Comparison of ENCODE assay signal across 8 cellular contexts in genomic region chr11:76445122-76446084, GRCh38. TPM values are rescaled to one million over a fixed set of nuclear protein-coding genes. Genes with fewer than 3 reads are reported as not detected.
DNase-seq lines count a peak whose midpoint lies in the region; ATAC-seq and TF ChIP-seq lines count a peak whose summit lies in the region.

No MANE protein-coding gene starts in this region.

- peaks cover 77% of the 10 kb centered on the region for H3K79me2 ChIP-seq in DND-41 (ENCODE audit: insufficient read depth, low read length)

- H3K9ac ChIP-seq in DND-41 (ENCODE audit: low read depth, low read length): peak overlapping the region; percentile 89

- H3K27ac ChIP-seq in DND-41 (ENCODE audit: low read length): peak overlapping the region; percentile 96

- TF ChIP-seq CTCF in DND-41 (IDR thresholded peaks at IDR 0.05; ENCODE audit: borderline replicate concordance, extremely low read depth, low read length, poor library complexity, severe bottlenecking): no peak

- peak overlapping the region; percentile 79 to 85 for H3K4me3 ChIP-seq in DND-41 (ENCODE audit: low read depth in 1 of 2, low read length in 2 of 2)
- peak overlapping the region; percentile 98 for H3K4me3 ChIP-seq in MG63

- peak overlapping the region; percentile 76 for H2AFZ ChIP-seq in DND-41 (ENCODE audit: low read depth, low read length)

- ATAC-seq in DND-41 (ENCODE audit: insufficient read depth, low read depth): peak; percentile 59

- H3K9me3 ChIP-seq in DND-41 (ENCODE audit: insufficient read depth, low read length, severe bottlenecking): no peaks in the 10 kb centered on the region
- no peaks in the 10 kb centered on the region for H3K9me3 ChIP-seq in MG63

- peak overlapping the region; percentile 95 for H3K4me2 ChIP-seq in DND-41 (ENCODE audit: insufficient read depth, low read length)

- H3K27me3 ChIP-seq in DND-41 (ENCODE audit: insufficient read depth, low read length, poor library complexity): no peaks in the 10 kb centered on the region
- no peaks in the 10 kb centered on the region for H3K27me3 ChIP-seq in MG63

- peaks cover 38% of the 10 kb centered on the region for H3K36me3 ChIP-seq in DND-41 (ENCODE audit: insufficient read depth, low read length)
- H3K36me3 ChIP-seq in MG63: peaks cover 16% of the 10 kb centered on the region

- peaks cover 33% of the 10 kb centered on the region for H3K4me1 ChIP-seq in DND-41 (ENCODE audit: insufficient read depth, low read length)

- DNase-seq in DND-41: peak; percentile 80
- peak; percentile 89 for DNase-seq in H4 (ENCODE audit: low spot score)
- peak; percentile 86 for DNase-seq in MG63
- DNase-seq in SK-N-DZ (ENCODE audit: low spot score): peak; percentile 85
- DNase-seq in activated naive CD4-positive, alpha-beta T cell treated with anti-CD3 and anti-CD28 coated beads, Interleukin-2, amount 50 U/mL, for 16 hours: peak; percentile 47
- DNase-seq in globus pallidus (ENCODE audit: low spot score): peak; percentile 62
- DNase-seq in non-pigmented ciliary epithelial cell (ENCODE audit: low read depth): peak; percentile 83
- peak; percentile 42 for DNase-seq in superior temporal gyrus (ENCODE audit: extremely low spot score)

- H4K20me1 ChIP-seq in DND-41 (ENCODE audit: insufficient read depth, low read length): peaks cover 18% of the 10 kb centered on the region

RNA-seq across cellular contexts. Expression of gene EMSY, which starts 0.6 kb away (rescaled TPM):
- total RNA-seq in H4 (2014; rRNA removed; shearing (Covaris generic)): 20.4 and 44.2 TPM in 2 replicates
- total RNA-seq in MG63 (2014; rRNA removed; shearing (Covaris generic); ENCODE audit: low replicate concordance): 4.0 and 19.9 TPM in 2 replicates
- 19.1 and 20.0 TPM in 2 replicates for polyA plus RNA-seq in SK-N-DZ (2014; cell fraction: cytosol; rRNA removed)
- 18.1 and 19.7 TPM in 2 replicates for polyA plus RNA-seq in SK-N-DZ (2014; cell fraction: nucleus; rRNA removed)

Comparison
In these comparisons a context has a peak if more than half of its experiments do, and no peak if none do; other contexts are left out.
1. Peak in every context shown above with its lines: DNase-seq, ATAC-seq, H3K4me3 ChIP-seq and H3K27ac ChIP-seq.